25 cellular contexts compared by ENCODE assay signal in genomic region chr7:14604606-14605005, GRCh38.
DNase-seq lines count a peak whose midpoint lies in the region; ATAC-seq and TF ChIP-seq lines count a peak whose summit lies in the region.
"Had no signal": no experiment of that assay in that cellular context is flagged by ENCODE, and none has a peak within 500 bp of the region (broad histone marks: within the 10 kb centered on the region; RNA-seq: fewer than 3 reads in every experiment).

No MANE protein-coding gene starts in this region.

- DNase-seq in H4 (ENCODE audit: low spot score): peak; percentile 29
- peak; percentile 81 for DNase-seq in PC-3
- DNase-seq in fibroblast of mammary gland (ENCODE audit: low read depth): peak; percentile 44
- no peak for DNase-seq in foreskin melanocyte
- DNase-seq: activated B cell treated with CpG ODN at 0.5 μM for 24 hours; activated CD4-positive, alpha-beta memory T cell treated with anti-CD3 and anti-CD28 coated beads, Interleukin-2, amount 10 ng/mL, durations not matched to agents 7 days and 5 days; activated naive CD4-positive, alpha-beta T cell; Caco-2; effector memory CD4-positive, alpha-beta T cell; head of caudate nucleus; Karpas-422; left ventricle myocardium superior; NCI-H1105; NCI-H510A treated with DMSO at 0.1 percent for 48 hours; RPMI8226; stimulated activated naive CD4-positive, alpha-beta T cell; T-helper 9 cell; transverse colon had no signal

- ATAC-seq in PC-3 (peak; percentile 94), GM18868 (IDR thresholded peaks at IDR 0.05; ENCODE audit: unreplicated experiment) (no peak), GM21786 (IDR thresholded peaks at IDR 0.05; ENCODE audit: unreplicated experiment) (no peak), GM18520 (IDR thresholded peaks at IDR 0.05; ENCODE audit: unreplicated experiment) (no peak)
- ATAC-seq: left ventricle myocardium superior had no signal

- H3K36me3 ChIP-seq in PC-3 (ENCODE audit: low read depth, low read length): no peaks in the 10 kb centered on the region
- H3K36me3 ChIP-seq: BLaER1, neural progenitor cell, prostate gland, transverse colon had no signal

- BruUV-seq in PC-3 (replicated peaks; lab: Mats Ljungman, UMichigan): no TSS peak

- H3F3A ChIP-seq in PC-3 (ENCODE audit: low read length, unreplicated experiment): no peaks in the 10 kb centered on the region

- TF ChIP-seq CTCF in PC-3 (conservative IDR thresholded peaks at IDR 0.05; ENCODE audit: low read depth, low read length) (no peak), fibroblast of mammary gland (conservative IDR thresholded peaks at IDR 0.05; ENCODE audit: control insufficient read depth, insufficient read depth, low read depth, low read length) (no peak)

- no peak overlapping the region for H2AFZ ChIP-seq in PC-3 (ENCODE audit: low read length)
- H2AFZ ChIP-seq: neural progenitor cell had no signal

- CTCF ChIA-PET in PC-3 (lab: Charles Lee): interaction anchor here (0.5 kb wide), 1 partner anchor 87 kb away, joined by 5 read pairs; no protein-coding TSS in a partner anchor

- H3K9me3 ChIP-seq in PC-3 (ENCODE audit: low read length): no peaks in the 10 kb centered on the region
- H3K9me3 ChIP-seq: BLaER1, Caco-2, esophagus muscularis mucosa, prostate gland, transverse colon had no signal

- no peaks in the 10 kb centered on the region for H3K79me2 ChIP-seq in PC-3 (ENCODE audit: low read length)

- POLR2A ChIA-PET in PC-3 (lab: Charles Lee; ENCODE audit: unreplicated experiment): no interaction called here

- no peaks in the 10 kb centered on the region for H3K9me2 ChIP-seq in PC-3 (replicated peaks; ENCODE audit: low read length)

- intact Hi-C loops in PC-3 (cut with micrococcal nuclease): no loop called here

- H3K4me3 ChIP-seq in PC-3 (ENCODE audit: low read length) (no peak overlapping the region), fibroblast of mammary gland (ENCODE audit: control insufficient read depth, low read depth, low read length) (no peak overlapping the region)
- H3K4me3 ChIP-seq: BLaER1, esophagus muscularis mucosa, neural progenitor cell, prostate gland, transverse colon had no signal

- no peak overlapping the region for H3K9ac ChIP-seq in PC-3 (ENCODE audit: low read length)
- H3K9ac ChIP-seq: BLaER1, neural progenitor cell had no signal

- no peaks in the 10 kb centered on the region for H4K20me1 ChIP-seq in PC-3 (ENCODE audit: low read length)
- H4K20me1 ChIP-seq: BLaER1 had no signal

- peak overlapping the region; percentile 15; the same call in 1 of the 2 replicates for H3K4me2 ChIP-seq in PC-3 (ENCODE audit: low read length)
- H3K4me2 ChIP-seq: BLaER1, neural progenitor cell had no signal

- peaks cover 23% of the 10 kb centered on the region for H3K4me1 ChIP-seq in PC-3 (ENCODE audit: insufficient read depth, low read length)
- H3K4me1 ChIP-seq: BLaER1, Caco-2, prostate gland, transverse colon had no signal

- H3K27me3 ChIP-seq in PC-3 (ENCODE audit: low read length): no peaks in the 10 kb centered on the region
- H3K27me3 ChIP-seq: BLaER1, esophagus muscularis mucosa, neural progenitor cell, transverse colon had no signal

- no peak overlapping the region for H3K27ac ChIP-seq in PC-3 (ENCODE audit: low read length)
- H3K27ac ChIP-seq: BLaER1, esophagus muscularis mucosa, neural progenitor cell, prostate gland, transverse colon had no signal
